Comparison of ENCODE assay signal across 27 cellular contexts in genomic region chrX:68820476-68821110, GRCh38.
"Had no signal": no experiment of that assay in that cellular context is flagged by ENCODE, and none has a peak within 500 bp of the region (broad histone marks: within the 10 kb centered on the region; RNA-seq: fewer than 3 reads in every experiment).

No MANE protein-coding gene starts in this region.

- H3K36me3 ChIP-seq: left lung, lower lobe of right lung, neural progenitor cell, neutrophil, ovary, tibial nerve, uterus had no signal

- DNase-seq: hippocampal formation; kidney; left colon; left lung; lower lobe of right lung; mammary epithelial cell; mesenchymal stem cell; naive B cell; natural killer cell; nephron progenitor cell; occipital lobe; ovary; retina; right cardiac atrium; stimulated activated CD4-positive, alpha-beta T cell treated with anti-CD3 and anti-CD28 coated beads, Interleukin-1b, Interleukin-23, amount 100 ng/mL, for 48 hours; stimulated activated CD4-positive, alpha-beta T cell treated with anti-CD3 and anti-CD28 coated beads, Interleukin-2, amount 100 ng/mL, for 48 hours; stimulated activated CD4-positive, alpha-beta T cell treated with anti-CD3 and anti-CD28 coated beads, Interleukin-4, amount 100 ng/mL, for 4 hours; stimulated activated CD8-positive, alpha-beta memory T cell treated with anti-CD3 and anti-CD28 coated beads, Interleukin-4, amount 100 ng/mL, for 48 hours; stimulated activated naive CD4-positive, alpha-beta T cell treated with Interleukin-2 at 50 U/mL for 16 hours; stimulated activated naive CD8-positive, alpha-beta T cell treated with anti-CD3 and anti-CD28 coated beads, Interleukin-15, amount 100 ng/mL, for 72 hours; substantia nigra; uterus had no signal

- H3K9me3 ChIP-seq: left lung, lower lobe of right lung, neutrophil, ovary, tibial nerve, uterus had no signal

- H3K27ac ChIP-seq: left lung, lower lobe of right lung, neural progenitor cell, neutrophil, ovary, tibial nerve, uterus had no signal

- H3K4me3 ChIP-seq: left lung, lower lobe of right lung, neural progenitor cell, ovary, smooth muscle cell, tibial nerve, uterus had no signal

- ATAC-seq: left colon; left lung; lower lobe of right lung; natural killer cell; right cardiac atrium; stimulated activated memory B cell treated with anti-CD40 and anti-IgM and Interleukin-4, amounts not matched to agents 10 μg/mL and 1 μg/mL and 100 μg/mL, for 72 hours; stimulated activated naive CD8-positive, alpha-beta T cell treated with anti-CD3 and anti-CD28 coated beads, Interleukin-15, amount 100 ng/mL, for 72 hours had no signal

- H3K27me3 ChIP-seq: left lung, neural progenitor cell, neutrophil, ovary had no signal

- H3K4me1 ChIP-seq: left lung, lower lobe of right lung, neural progenitor cell, uterus had no signal
